24 cellular contexts compared by ENCODE assay signal in the genomic region with DNA sequence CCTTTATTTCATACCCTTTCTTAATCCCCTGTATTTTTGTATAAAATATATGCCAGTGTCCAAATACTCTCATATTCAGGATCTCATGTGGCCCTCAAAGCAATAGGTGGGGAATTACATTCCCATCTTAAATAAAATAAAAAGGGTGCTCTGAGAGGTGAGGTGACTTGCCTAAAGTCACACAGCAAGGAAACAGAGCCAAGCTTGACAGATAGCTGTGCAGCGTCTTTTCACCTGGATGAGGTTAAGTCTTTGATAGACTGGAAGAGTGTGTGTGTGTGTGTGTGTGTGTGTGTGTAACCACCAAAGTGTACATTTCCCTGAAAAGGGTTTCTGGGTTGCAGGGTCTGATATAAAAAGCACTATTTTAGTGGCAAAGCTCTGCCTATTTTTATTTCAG. TPM values are rescaled to one million over a fixed set of nuclear protein-coding genes. Genes with fewer than 3 reads are reported as not detected.
"Had no signal": no experiment of that assay in that cellular context is flagged by ENCODE, and none has a peak within 500 bp of the region (broad histone marks: within the 10 kb centered on the region; RNA-seq: fewer than 3 reads in every experiment).

No MANE protein-coding gene starts in this region.

- H3K36me3 ChIP-seq: cardiac muscle cell, colonic mucosa, neutrophil, right lobe of liver, suprapubic skin, tibial artery had no signal

- H3K4me3 ChIP-seq: cardiac muscle cell, colonic mucosa, right lobe of liver, skin epidermis, suprapubic skin, tibial artery had no signal

- FAIRE-seq: frontal cortex, kidney, TTC549 had no signal

- DNase-seq: activated CD4-positive, alpha-beta T cell treated with anti-CD3 and anti-CD28 coated beads for 4 hours; activated CD4-positive, alpha-beta T cell treated with anti-CD3 and anti-CD28 coated beads, Interleukin-2, amount 50 U/mL, for 4 hours; activated naive CD4-positive, alpha-beta T cell; activated T-cell treated with anti-CD3 and anti-CD28 coated beads for 4 hours; activated T-cell treated with anti-CD3 and anti-CD28 coated beads, Interleukin-2, amount 50 U/mL, for 72 hours; cerebellar nuclear complex; colonic mucosa; effector memory CD4-positive, alpha-beta T cell; kidney; right lobe of liver; stimulated activated CD4-positive, alpha-beta T cell treated with anti-CD3 and anti-CD28 coated beads, Interleukin-1b, Interleukin-23, amount 100 ng/mL, for 48 hours; stimulated activated naive B cell treated with anti-CD40 and anti-IgM and Interleukin-4, amounts not matched to agents 10 μg/mL and 1 μg/mL and 100 μg/mL, for 72 hours; tibial artery had no signal

- H3K27ac ChIP-seq: cardiac muscle cell, colonic mucosa, neutrophil, right lobe of liver, suprapubic skin, tibial artery, VCaP had no signal

- H3K9me3 ChIP-seq: colonic mucosa, neutrophil, right lobe of liver, suprapubic skin, tibial artery had no signal

- H3K36me3 Mint-ChIP-seq: activated naive CD8-positive, alpha-beta T cell; brain; natural killer cell treated with Interleukin-12 subunit alpha and Interleukin-12 subunit beta and Interleukin-15 and Interleukin-18, amount 100 ng/mL, for 72 hours had no signal

- H3K4me1 ChIP-seq: colonic mucosa, right lobe of liver had no signal

- H3K27ac Mint-ChIP-seq: activated naive CD8-positive, alpha-beta T cell; activated T-cell treated with anti-CD3 and anti-CD28 coated beads, Interleukin-2, amount 50 U/mL, for 72 hours; natural killer cell treated with Interleukin-12 subunit alpha and Interleukin-12 subunit beta and Interleukin-15 and Interleukin-18, amount 100 ng/mL, for 72 hours had no signal

- H3K9me3 Mint-ChIP-seq: natural killer cell treated with Interleukin-12 subunit alpha and Interleukin-12 subunit beta and Interleukin-15 and Interleukin-18, amount 100 ng/mL, for 72 hours; stimulated activated naive B cell treated with anti-CD40 and anti-IgM and Interleukin-4, amounts not matched to agents 10 μg/mL and 1 μg/mL and 100 μg/mL, for 72 hours had no signal

- H3K4me3 Mint-ChIP-seq: activated naive CD8-positive, alpha-beta T cell; activated T-cell treated with anti-CD3 and anti-CD28 coated beads, Interleukin-2, amount 50 U/mL, for 72 hours; natural killer cell treated with Interleukin-12 subunit alpha and Interleukin-12 subunit beta and Interleukin-15 and Interleukin-18, amount 100 ng/mL, for 72 hours; stimulated activated naive B cell treated with anti-CD40 and anti-IgM and Interleukin-4, amounts not matched to agents 10 μg/mL and 1 μg/mL and 100 μg/mL, for 72 hours had no signal

RNA-seq across cellular contexts. Expression of a gene that starts 12.4 kb away (rescaled TPM):
- total RNA-seq: natural killer cell treated with Interleukin-12 subunit alpha and Interleukin-12 subunit beta and Interleukin-15 and Interleukin-18, amount 100 ng/mL, for 72 hours; right lobe of liver; T-helper 1 cell treated with Interleukin-12 subunit alpha and Interleukin-12 subunit beta and Interleukin-4 antibody, amounts not matched to agents 30 ng/mL and 1 ng/mL, for 36 hours had no signal
